In the genomic region with DNA sequence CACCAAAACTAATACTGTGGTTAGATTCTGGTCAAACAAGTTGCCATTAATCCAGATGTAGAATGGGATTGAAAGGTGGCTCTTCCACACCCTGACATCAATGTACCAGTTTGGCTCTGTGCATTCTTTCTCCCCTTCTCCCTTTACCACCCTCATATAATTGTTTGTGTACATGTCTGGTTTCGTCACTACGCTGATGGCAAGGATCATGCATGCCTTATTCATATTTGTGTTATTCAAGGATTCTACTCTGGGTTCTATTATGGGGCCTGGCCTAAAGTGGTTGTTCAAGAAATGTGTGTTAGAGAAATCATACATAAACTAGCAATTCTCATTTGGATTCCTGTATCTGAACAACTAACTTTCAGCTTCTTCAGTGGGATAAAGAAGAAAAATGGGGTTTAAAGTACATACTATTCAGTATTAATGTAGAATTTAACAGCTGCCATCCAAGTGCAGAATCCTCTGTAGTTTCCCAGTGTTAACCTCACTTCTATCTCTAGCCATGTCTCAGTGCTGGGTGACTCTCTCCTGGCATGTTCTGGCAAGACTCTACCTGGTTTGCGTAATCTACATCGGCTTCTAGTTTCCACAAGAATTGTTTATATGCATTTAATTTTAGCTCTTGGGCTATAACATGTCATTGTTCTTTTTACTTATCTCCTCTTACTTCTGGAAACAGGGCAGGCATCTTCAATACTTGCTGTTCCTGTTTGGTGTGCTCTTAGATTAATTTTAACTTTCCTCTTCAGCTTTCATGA, we compare ENCODE assay signal across 17 cellular contexts. TPM values are rescaled to one million over a fixed set of nuclear protein-coding genes. Genes with fewer than 3 reads are reported as not detected.
DNase-seq lines count a peak whose midpoint lies in the region; TF ChIP-seq lines count a peak whose summit lies in the region.
"Had no signal": no experiment of that assay in that cellular context is flagged by ENCODE, and none has a peak within 500 bp of the region (broad histone marks: within the 10 kb centered on the region; RNA-seq: fewer than 3 reads in every experiment).

No MANE protein-coding gene starts in this region.

- intact Hi-C loops in thyroid gland (cut with DNase I) = no loop called here

- no peaks in the 10 kb centered on the region for H3K27me3 ChIP-seq in HL-60 (ENCODE audit: insufficient read depth, poor library complexity, severe bottlenecking)
- no peaks in the 10 kb centered on the region for H3K27me3 ChIP-seq in OCI-LY1 (ENCODE audit: insufficient read depth, low read length)
- no peaks in the 10 kb centered on the region for H3K27me3 ChIP-seq in skeletal muscle tissue (ENCODE audit: control insufficient read depth in 3 of 3, insufficient read depth in 3 of 3, low read length in 3 of 3)
- H3K27me3 ChIP-seq in thyroid gland = no peaks in the 10 kb centered on the region
- H3K27me3 ChIP-seq: breast epithelium had no signal

- H3K27ac ChIP-seq in HL-60 (replicated peaks) = 0 out of 2 replicates have a peak overlapping the region, but pooled peaks have one; percentile 14
- H3K27ac ChIP-seq in OCI-LY1 (ENCODE audit: low read depth, low read length, poor library complexity, severe bottlenecking) = peak overlapping the region; percentile 33
- peak overlapping the region; percentile 32 for H3K27ac ChIP-seq in skeletal muscle tissue (ENCODE audit: low read depth, low read length)
- no peak overlapping the region for H3K27ac ChIP-seq in thyroid gland
- H3K27ac ChIP-seq: breast epithelium, C4-2B had no signal

- no peaks in the 10 kb centered on the region for H4K20me1 ChIP-seq in OCI-LY1 (ENCODE audit: insufficient read depth, low read length)

- H2AFZ ChIP-seq in OCI-LY1 (ENCODE audit: low read length) = no peak overlapping the region

- no peaks in the 10 kb centered on the region for H3F3A ChIP-seq in OCI-LY1 (ENCODE audit: insufficient read depth, low read length)

- H3K4me3 ChIP-seq in HL-60 (replicated peaks; ENCODE audit: insufficient read depth, low read length) (no peak overlapping the region), OCI-LY1 (ENCODE audit: low read depth, low read length, poor library complexity, severe bottlenecking) (no peak overlapping the region), fibroblast of pulmonary artery (replicated peaks; ENCODE audit: low read depth, low read length) (no peak overlapping the region), skeletal muscle tissue (ENCODE audit: low read length in 3 of 3) (no peak overlapping the region), thyroid gland (replicated peaks in 1 of 3) (no peak overlapping the region)
- H3K4me3 ChIP-seq: breast epithelium, K562 had no signal

- H3K9me3 ChIP-seq in OCI-LY1 (ENCODE audit: low read length) (no peaks in the 10 kb centered on the region), skeletal muscle tissue (ENCODE audit: control insufficient read depth in 3 of 3, low read length in 3 of 3) (no peaks in the 10 kb centered on the region), thyroid gland (no peaks in the 10 kb centered on the region)
- H3K9me3 ChIP-seq: breast epithelium had no signal

- H3K4me1 ChIP-seq in OCI-LY1 (ENCODE audit: insufficient read depth, low read length, severe bottlenecking) (peaks cover 23% of the 10 kb centered on the region), skeletal muscle tissue (ENCODE audit: control insufficient read depth in 3 of 3, insufficient read depth in 3 of 3, low read length in 3 of 3) (peaks cover 4 to 13% (median 13%) of the 10 kb centered on the region in 3 donors), thyroid gland (no peaks in the 10 kb centered on the region)
- H3K4me1 ChIP-seq: breast epithelium had no signal

- DNase-seq in HL-60 (ENCODE audit: low read depth in 1 of 2, low spot score in 1 of 2) (no peak), fibroblast of pulmonary artery (ENCODE audit: low read depth) (peak; percentile 67), thyroid gland (no peak), NCI-H1930 (lab: John Stamatoyannopoulos, UW) (no peak), LoVo (ENCODE audit: low spot score) (no peak)
- DNase-seq in activated T-cell treated with anti-CD3 and anti-CD28 coated beads, Interleukin-2, amount 50 U/mL, for 48 hours = no peak
- DNase-seq: effector memory CD4-positive, alpha-beta T cell; head of caudate nucleus; islet precursor cell; NCI-H2029; nucleus accumbens had no signal

- TF ChIP-seq POLR2A in thyroid gland (IDR thresholded peaks at IDR 0.05) = no peak

- H3K79me2 ChIP-seq in OCI-LY1 (ENCODE audit: insufficient read depth, low read length) = no peaks in the 10 kb centered on the region

- no peak overlapping the region for H3K9ac ChIP-seq in OCI-LY1 (ENCODE audit: low read length)
- no peak overlapping the region for H3K9ac ChIP-seq in skeletal muscle tissue (ENCODE audit: low read depth in 1 of 3, low read length in 3 of 3)

- no peak overlapping the region for H3K4me2 ChIP-seq in OCI-LY1 (ENCODE audit: low read length)

- H3K36me3 ChIP-seq in OCI-LY1 (ENCODE audit: insufficient read depth, low read length) (peaks cover 3% of the 10 kb centered on the region; the same call in 1 of the 2 replicates), skeletal muscle tissue (ENCODE audit: control insufficient read depth in 3 of 3, insufficient read depth in 3 of 3, low read length in 3 of 3) (no peaks in the 10 kb centered on the region), thyroid gland (no peaks in the 10 kb centered on the region)
- H3K36me3 ChIP-seq: breast epithelium had no signal

- WGBS in thyroid gland, 2 donors = 95% methylated on average over 4 of the region's 4 CpGs

- TF ChIP-seq CTCF in HL-60 (IDR thresholded peaks at IDR 0.05; ENCODE audit: insufficient read depth, low read length) = no peak
- no peak for TF ChIP-seq CTCF in OCI-LY1 (IDR thresholded peaks at IDR 0.05; ENCODE audit: low read length)
- no peak for TF ChIP-seq CTCF in fibroblast of pulmonary artery (IDR thresholded peaks at IDR 0.05; ENCODE audit: low read length, missing control alignments)
- no peak for TF ChIP-seq CTCF in thyroid gland (IDR thresholded peaks at IDR 0.05)

- H3K9me2 ChIP-seq in OCI-LY1 (ENCODE audit: low read depth, low read length) = no peaks in the 10 kb centered on the region

RNA-seq across cellular contexts. Expression of gene CDKN2B, which starts 27.9 kb away (rescaled TPM):
- total RNA-seq in skeletal muscle tissue = not detected
- total RNA-seq in thyroid gland = 1 to 10 TPM in 2 of 4 donors, under 1 TPM in 2; 0.44 to 2.0 (median 1.2) TPM
- total RNA-seq: H4, K562 had no signal

RNA-seq across cellular contexts. Expression of gene CDKN2B-AS1, which starts 42.5 kb away (rescaled TPM):
- 0.52 TPM for total RNA-seq in skeletal muscle tissue
- under 1 TPM in 2 of 4 donors, not detected in 2; 0.38 to 0.56 TPM for total RNA-seq in thyroid gland
- total RNA-seq: H4, K562 had no signal

RNA-seq across cellular contexts. Expression of gene CDKN2A, which starts 42.9 kb away (rescaled TPM):
- total RNA-seq in skeletal muscle tissue (not detected), thyroid gland (1 to 10 TPM in 3 of 4 donors, not detected in 1; 1.9 to 2.3 (median 2.1) TPM)
- total RNA-seq: K562 had no signal

Comparison
In these comparisons a context has a peak if more than half of its experiments do, and no peak if none do; other contexts are left out.
1. H3K27ac ChIP-seq: peak in HL-60 (single experiment), OCI-LY1 (single experiment) and skeletal muscle tissue (single experiment); none in thyroid gland (0 of 3).